8 cellular contexts compared by ENCODE assay signal in genomic region chr20:45138451-45139300, GRCh38. TPM values are rescaled to one million over a fixed set of nuclear protein-coding genes. Genes with fewer than 3 reads are reported as not detected.
DNase-seq lines count a peak whose midpoint lies in the region; ATAC-seq, FAIRE-seq and TF ChIP-seq lines count a peak whose summit lies in the region.

No MANE protein-coding gene starts in this region.

- peak; percentile 37 for DNase-seq in 8988T
- peak; percentile 33 for DNase-seq in GM12891 (ENCODE audit: insufficient read length, low spot score)
- DNase-seq in Peyer's patch, result peak; percentile 21 to 86 (median 84)
- DNase-seq in activated gamma-delta T cell (lab: John Stamatoyannopoulos, UW), result peak; percentile 19
- DNase-seq in hepatocyte (ENCODE audit: low spot score), result peak; percentile 71
- peak; percentile 26 to 63 (median 45) for DNase-seq in stimulated activated CD4-positive, alpha-beta T cell treated with anti-CD3 and anti-CD28 coated beads, Interleukin-1b, Interleukin-23, amount 100 ng/mL, for 24 hours (ENCODE audit: low read depth in 4 of 4, low spot score in 1 of 4)
- no peak for DNase-seq in NCI-H2227 treated with DMSO at 0.1 percent for 48 hours (lab: John Stamatoyannopoulos, UW)

- no peaks in the 10 kb centered on the region for H3K27me3 ChIP-seq in Peyer's patch
- H3K27me3 ChIP-seq in hepatocyte, result no peaks in the 10 kb centered on the region

- H3K27ac ChIP-seq in Peyer's patch (peak overlapping the region in 2 of 4 donors; percentile 6 to 77), hepatocyte (peak overlapping the region; percentile 10)

- H3K36me3 ChIP-seq in Peyer's patch (no peaks in the 10 kb centered on the region), hepatocyte (replicated peaks; ENCODE audit: insufficient read depth, low read depth) (no peaks in the 10 kb centered on the region)

- no peaks in the 10 kb centered on the region for H3K79me2 ChIP-seq in hepatocyte

- no peak overlapping the region for H3K4me3 ChIP-seq in Peyer's patch
- no peak overlapping the region for H3K4me3 ChIP-seq in hepatocyte

- TF ChIP-seq POLR2A in GM12891 (IDR thresholded peaks at IDR 0.05; ENCODE audit: low read depth, low read length), result no peak
- no peak for TF ChIP-seq POLR2A in Peyer's patch (IDR thresholded peaks at IDR 0.05)

- no peak overlapping the region for H2AFZ ChIP-seq in hepatocyte

- TF ChIP-seq CTCF in Peyer's patch (IDR thresholded peaks at IDR 0.05) (peak in 4 of 6 experiments; percentile 49 to 91 (median 89)), hepatocyte (IDR thresholded peaks at IDR 0.05; ENCODE audit: poor library complexity) (peak; percentile 63)

- H3K4me2 ChIP-seq in hepatocyte, result peak overlapping the region; percentile 36

- 50% methylated on average over 22 of the region's 22 CpGs for WGBS in hepatocyte (ENCODE audit: low lambda C conversion rate, missing lambda C conversion rate)

- FAIRE-seq in GM12891 (lab: Jason Lieb, UNC), result no peak

- H3K9me2 ChIP-seq in hepatocyte (replicated peaks; ENCODE audit: insufficient read depth), result peaks cover 3% of the 10 kb centered on the region

- no peak for ATAC-seq in HG03457 (IDR thresholded peaks at IDR 0.05; ENCODE audit: unreplicated experiment)

- H3K9me3 ChIP-seq in Peyer's patch (no peaks in the 10 kb centered on the region), hepatocyte (ENCODE audit: low read depth) (no peaks in the 10 kb centered on the region)

- no peaks in the 10 kb centered on the region for H3K4me1 ChIP-seq in Peyer's patch
- H3K4me1 ChIP-seq in hepatocyte (ENCODE audit: insufficient read depth), result no peaks in the 10 kb centered on the region

- H4K20me1 ChIP-seq in hepatocyte (ENCODE audit: insufficient read depth, poor library complexity, severe bottlenecking), result no peaks in the 10 kb centered on the region

TF ChIP-seq in GM12891, 5 proteins besides CTCF, POLR2A, EP300 and RAD21:
- TF ChIP-seq TAF1 (IDR thresholded peaks at IDR 0.05; ENCODE audit: low read depth, low read length), result no peak
- TF ChIP-seq POLR2AphosphoS5 (IDR thresholded peaks at IDR 0.05; ENCODE audit: low read depth, low read length), result no peak
- no peak for TF ChIP-seq POU2F2 (IDR thresholded peaks at IDR 0.05; ENCODE audit: low read depth, low read length)
- TF ChIP-seq SPI1 (IDR thresholded peaks at IDR 0.05; ENCODE audit: low read depth, low read length), result no peak
- TF ChIP-seq PAX5 (IDR thresholded peaks at IDR 0.05; ENCODE audit: insufficient read depth, low read length, severe bottlenecking), result no peak

RNA-seq across cellular contexts. Expression of gene WFDC12, which starts 14.4 kb away (rescaled TPM):
- polyA plus RNA-seq in GM12891 (2012; ENCODE audit: low read depth, missing spikeins), result not detected
- total RNA-seq in Peyer's patch (not detected), hepatocyte (not detected in 2 replicates)
- not detected in 2 replicates for polyA plus RNA-seq in hepatocyte

RNA-seq across cellular contexts. Expression of gene WFDC5, which starts 23.7 kb away (rescaled TPM):
- polyA plus RNA-seq in GM12891 (2012; ENCODE audit: low read depth, missing spikeins), result 0.12 TPM
- total RNA-seq in Peyer's patch, result not detected
- total RNA-seq in hepatocyte, result 0.47 TPM in 1 of 2 replicates, not detected in the other
- not detected in 2 replicates for polyA plus RNA-seq in hepatocyte

RNA-seq across cellular contexts. Expression of gene PI3, which starts 36.0 kb away (rescaled TPM):
- not detected for polyA plus RNA-seq in GM12891 (2012; ENCODE audit: low read depth, missing spikeins)
- total RNA-seq in Peyer's patch, result 10 to 100 TPM in 2 of 4 donors, 1 to 10 TPM in 1, not detected in 1; 3.4 to 70.2 (median 58.7) TPM
- total RNA-seq in hepatocyte, result 4.8 and 5.7 TPM in 2 replicates
- polyA plus RNA-seq in hepatocyte, result 19.8 and 28.9 TPM in 2 replicates

RNA-seq across cellular contexts. Expression of gene KCNS1, which starts 37.7 kb away (rescaled TPM):
- polyA plus RNA-seq in GM12891 (2012; ENCODE audit: low read depth, missing spikeins), result not detected
- total RNA-seq in Peyer's patch (under 1 TPM in 1 of 4 donors, not detected in 3; 0.27 TPM), hepatocyte (0.24 and 0.43 TPM in 2 replicates)
- polyA plus RNA-seq in hepatocyte, result 0.28 and 0.42 TPM in 2 replicates
